ENCODE assay signal across 9 cellular contexts in genomic region chr6:137705166-137706064, GRCh38.
DNase-seq lines count a peak whose midpoint lies in the region; TF ChIP-seq lines count a peak whose summit lies in the region.
"Had no signal": no experiment of that assay in that cellular context is flagged by ENCODE, and none has a peak within 500 bp of the region (broad histone marks: within the 10 kb centered on the region; RNA-seq: fewer than 3 reads in every experiment).

No MANE protein-coding gene starts in this region.

- H3K4me3 Mint-ChIP-seq in HFFc6: no peak overlapping the region; the same call in 1 of the 2 replicates
- no peak overlapping the region for H3K4me3 Mint-ChIP-seq in activated T-cell treated with anti-CD3 and anti-CD28 coated beads, Interleukin-2, amount 50 U/mL, for 24 hours
- H3K4me3 Mint-ChIP-seq in type B pancreatic cell: no peak overlapping the region

- no peak overlapping the region for H2BK5ac ChIP-seq in neuronal stem cell (ENCODE audit: low read length)

- no peak overlapping the region for H2AFZ ChIP-seq in neuronal stem cell (ENCODE audit: low read length)

- no peak overlapping the region for H2BK12ac ChIP-seq in neuronal stem cell (ENCODE audit: low read length)

- H3K4me1 Mint-ChIP-seq in HFFc6 (ENCODE audit: low read depth): peaks cover 28% of the 10 kb centered on the region
- H3K4me1 Mint-ChIP-seq in activated T-cell treated with anti-CD3 and anti-CD28 coated beads, Interleukin-2, amount 50 U/mL, for 24 hours (ENCODE audit: low read depth): peaks cover 82% of the 10 kb centered on the region
- H3K4me1 Mint-ChIP-seq in type B pancreatic cell (ENCODE audit: unreplicated experiment): peaks cover 12% of the 10 kb centered on the region

- no peak overlapping the region for H4K91ac ChIP-seq in neuronal stem cell (ENCODE audit: low read depth, low read length, poor library complexity)

- no peak overlapping the region for H2BK120ac ChIP-seq in neuronal stem cell (ENCODE audit: low read depth, low read length)

- no peaks in the 10 kb centered on the region for H3K27me3 Mint-ChIP-seq in HFFc6 (ENCODE audit: insufficient read depth)
- no peaks in the 10 kb centered on the region for H3K27me3 Mint-ChIP-seq in activated T-cell treated with anti-CD3 and anti-CD28 coated beads, Interleukin-2, amount 50 U/mL, for 24 hours
- H3K27me3 Mint-ChIP-seq in type B pancreatic cell: peaks cover 5% of the 10 kb centered on the region

- H3K79me1 ChIP-seq in neuronal stem cell (ENCODE audit: low read depth, low read length): no peaks in the 10 kb centered on the region

- no peak overlapping the region for H3K4me2 ChIP-seq in neuronal stem cell (ENCODE audit: insufficient read depth, low read length, poor library complexity, severe bottlenecking)

- no peaks in the 10 kb centered on the region for H3K4me1 ChIP-seq in neuronal stem cell (ENCODE audit: control insufficient read depth in 2 of 2, insufficient read depth in 1 of 2, low read depth in 1 of 2, low read length in 2 of 2)

- no peak overlapping the region for H2BK15ac ChIP-seq in neuronal stem cell (ENCODE audit: low read length)

- no peak overlapping the region for H2AK5ac ChIP-seq in neuronal stem cell (ENCODE audit: low read depth, low read length)

- H3K36me3 Mint-ChIP-seq in HFFc6 (ENCODE audit: low read depth): no peaks in the 10 kb centered on the region
- H3K36me3 Mint-ChIP-seq in activated T-cell treated with anti-CD3 and anti-CD28 coated beads, Interleukin-2, amount 50 U/mL, for 24 hours (ENCODE audit: low read depth): no peaks in the 10 kb centered on the region
- H3K36me3 Mint-ChIP-seq in type B pancreatic cell: no peaks in the 10 kb centered on the region
- H3K36me3 Mint-ChIP-seq: activated naive CD4-positive, alpha-beta T cell treated with anti-CD3 and anti-CD28 coated beads, Interleukin-2, amount 50 U/mL, for 72 hours had no signal

- H3K27ac Mint-ChIP-seq in HFFc6 (no peak overlapping the region), type B pancreatic cell (no peak overlapping the region)
- peak overlapping the region; percentile 27 for H3K27ac Mint-ChIP-seq in activated T-cell treated with anti-CD3 and anti-CD28 coated beads, Interleukin-2, amount 50 U/mL, for 24 hours

- peak; percentile 7 for DNase-seq in DMS 273 treated with DMSO at 0.1 percent for 48 hours (lab: John Stamatoyannopoulos, UW)
- DNase-seq in HFFc6: peak; percentile 60
- peak; percentile 89 for DNase-seq in OCI-M1 (lab: John Stamatoyannopoulos, UW)
- DNase-seq in activated T-cell treated with anti-CD3 and anti-CD28 coated beads, Interleukin-2, amount 50 U/mL, for 24 hours: peak; percentile 78
- DNase-seq in fibroblast of mammary gland (ENCODE audit: low read depth): peak; percentile 62
- DNase-seq in neuronal stem cell (ENCODE audit: low spot score): peak; percentile 33
- no peak for DNase-seq in type B pancreatic cell (ENCODE audit: extremely low spot score, unreplicated experiment)
- DNase-seq in GF-D8 (lab: John Stamatoyannopoulos, UW): no peak

- TF ChIP-seq CTCF in HFFc6 (IDR thresholded peaks at IDR 0.05): peak; percentile 88
- peak; percentile 94 for TF ChIP-seq CTCF in fibroblast of mammary gland (conservative IDR thresholded peaks at IDR 0.05; ENCODE audit: control insufficient read depth, insufficient read depth, low read depth, low read length)
- TF ChIP-seq CTCF in type B pancreatic cell (conservative IDR thresholded peaks at IDR 0.05): peak; percentile 86

- H4K8ac ChIP-seq in neuronal stem cell (ENCODE audit: low read depth, low read length): no peak overlapping the region

- H3K9me3 Mint-ChIP-seq in HFFc6 (no peaks in the 10 kb centered on the region), type B pancreatic cell (no peaks in the 10 kb centered on the region)
- H3K9me3 Mint-ChIP-seq in activated T-cell treated with anti-CD3 and anti-CD28 coated beads, Interleukin-2, amount 50 U/mL, for 24 hours: no peaks in the 10 kb centered on the region

- H3K9ac ChIP-seq in neuronal stem cell (ENCODE audit: low read depth, low read length, poor library complexity): no peak overlapping the region

- no peak overlapping the region for H3K27ac ChIP-seq in neuronal stem cell (replicated peaks; ENCODE audit: low read length)

- peaks cover 0 to 17% (median 0%) of the 10 kb centered on the region in 3 experiments for H3K27me3 ChIP-seq in neuronal stem cell (ENCODE audit: control insufficient read depth in 3 of 3, insufficient read depth in 3 of 3, low read depth in 1 of 3, low read length in 3 of 3)

- H3K4ac ChIP-seq in neuronal stem cell (ENCODE audit: low read length): no peak overlapping the region

- no peak overlapping the region for H3K23ac ChIP-seq in neuronal stem cell (ENCODE audit: low read depth, low read length, poor library complexity)

- no peak overlapping the region for H3K4me3 ChIP-seq in fibroblast of mammary gland (ENCODE audit: control insufficient read depth, low read depth, low read length)
- H3K4me3 ChIP-seq in neuronal stem cell (ENCODE audit: low read length in 2 of 2): no peak overlapping the region

- H3K36me3 ChIP-seq in neuronal stem cell (replicated peaks in 1 of 2; ENCODE audit: control insufficient read depth in 2 of 2, insufficient read depth in 2 of 2, low read length in 2 of 2): no peaks in the 10 kb centered on the region

- H3K18ac ChIP-seq in neuronal stem cell (ENCODE audit: low read length): no peak overlapping the region

- peaks cover 0 to 3% of the 10 kb centered on the region in 2 donors for H3K9me3 ChIP-seq in neuronal stem cell (replicated peaks in 1 of 2; ENCODE audit: control insufficient read depth in 2 of 2, insufficient read depth in 1 of 2, low read depth in 1 of 2, low read length in 2 of 2)

- WGBS in neuronal stem cell (ENCODE audit: extremely low coverage in 2 of 2, insufficient read length in 2 of 2, insufficient replicate concordance in 1 of 2), 2 donors: no CpG with 5 or more reads among the region's 11 CpGs

- H3K14ac ChIP-seq in neuronal stem cell (ENCODE audit: low read length): no peak overlapping the region

Comparison
In these comparisons a context has a peak if more than half of its experiments do, and no peak if none do; other contexts are left out.
1. DNase-seq: peak in DMS 273 treated with DMSO at 0.1 percent for 48 hours (single experiment), HFFc6 (single experiment), OCI-M1 (single experiment), activated T-cell treated with anti-CD3 and anti-CD28 coated beads, Interleukin-2, amount 50 U/mL, for 24 hours (single experiment), fibroblast of mammary gland (single experiment) and neuronal stem cell (single experiment); none in type B pancreatic cell (single experiment) and GF-D8 (single experiment).
2. Peak in every context shown above with its lines, with median percentiles within 50 percentile points of each other: CTCF ChIP-seq.